10 cellular contexts compared by ENCODE assay signal in genomic region chr5:84088996-84089395, GRCh38.
A peak's percentile ranks its signal among the peaks of the same experiment; 100 is the strongest.
DNase-seq lines count a peak whose midpoint lies in the region; ATAC-seq, FAIRE-seq and TF ChIP-seq lines count a peak whose summit lies in the region.
"Had no signal": no experiment of that assay in that cellular context is flagged by ENCODE, and none has a peak within 500 bp of the region (broad histone marks: within the 10 kb centered on the region; RNA-seq: fewer than 3 reads in every experiment).

No MANE protein-coding gene starts in this region.

- no peak overlapping the region for H3K27ac ChIP-seq in A549
- no peak overlapping the region for H3K27ac ChIP-seq in CD8-positive, alpha-beta T cell (ENCODE audit: low read depth, low read length)

- no peak for FAIRE-seq in A549 (lab: Jason Lieb, UNC)
- FAIRE-seq: kidney had no signal

- POLR2A ChIA-PET in A549 (lab: Yijun Ruan, JAX), result no interaction called here
- POLR2A ChIA-PET in CD8-positive, alpha-beta T cell (lab: Charles Lee), result no interaction called here

- H3K27ac Mint-ChIP-seq in CD8-positive, alpha-beta T cell, result no peak overlapping the region
- H3K27ac Mint-ChIP-seq: activated T-helper 17 cell treated with anti-CD3 and anti-CD28 coated beads, Interleukin-2, amount 50 U/mL, for 72 hours had no signal

- no peaks in the 10 kb centered on the region for H3K9me3 ChIP-seq in A549
- no peaks in the 10 kb centered on the region for H3K9me3 ChIP-seq in CD8-positive, alpha-beta T cell (ENCODE audit: low read length)

- no peak overlapping the region for H3K4me2 ChIP-seq in A549

- TF ChIP-seq CTCF in A549 (IDR thresholded peaks at IDR 0.05), result peak; percentile 23; the same call in 2 of the 3 replicates
- TF ChIP-seq CTCF in CD8-positive, alpha-beta T cell (IDR thresholded peaks at IDR 0.05), result no peak

- no peaks in the 10 kb centered on the region for H3K4me1 Mint-ChIP-seq in CD8-positive, alpha-beta T cell (ENCODE audit: low read depth)
- H3K4me1 Mint-ChIP-seq: activated T-helper 17 cell treated with anti-CD3 and anti-CD28 coated beads, Interleukin-2, amount 50 U/mL, for 72 hours had no signal

- no peaks in the 10 kb centered on the region for H3K36me3 Mint-ChIP-seq in CD8-positive, alpha-beta T cell

- no peak overlapping the region for H3K4me3 Mint-ChIP-seq in CD8-positive, alpha-beta T cell
- H3K4me3 Mint-ChIP-seq: activated T-helper 17 cell treated with anti-CD3 and anti-CD28 coated beads, Interleukin-2, amount 50 U/mL, for 72 hours had no signal

- intact Hi-C loops in CD8-positive, alpha-beta T cell (cut with DNase I, micrococcal nuclease), result no loop called here

- no peaks in the 10 kb centered on the region for H3K4me1 ChIP-seq in A549
- no peaks in the 10 kb centered on the region for H3K4me1 ChIP-seq in CD8-positive, alpha-beta T cell (ENCODE audit: insufficient read depth, low read length)

- no peaks in the 10 kb centered on the region for H3K36me3 ChIP-seq in CD8-positive, alpha-beta T cell (ENCODE audit: insufficient read depth, low read length)

- DNase-seq in A549 (ENCODE audit: low read depth in 1 of 2, low spot score in 1 of 2) (peak in 1 of 2 experiments; percentile 38), NCI-H748 (lab: John Stamatoyannopoulos, UW; ENCODE audit: unreplicated experiment) (peak; percentile 79), fibroblast of gingiva (ENCODE audit: low read depth) (peak; percentile 46)
- DNase-seq in CD8-positive, alpha-beta T cell, result no peak
- DNase-seq: kidney had no signal

- H3K9me3 Mint-ChIP-seq in CD8-positive, alpha-beta T cell, result peaks cover 4% of the 10 kb centered on the region
- H3K9me3 Mint-ChIP-seq: activated T-helper 17 cell treated with anti-CD3 and anti-CD28 coated beads, Interleukin-2, amount 50 U/mL, for 72 hours had no signal

- no peak for TF ChIP-seq EP300 in A549 (IDR thresholded peaks at IDR 0.05)

- ATAC-seq in A549 (peak in 1 of 2 experiments; percentile 60; a peak in 2 of 6 replicates), GM18502 (IDR thresholded peaks at IDR 0.05; ENCODE audit: poor library complexity, unreplicated experiment) (peak; percentile 46), GM21825 (IDR thresholded peaks at IDR 0.05; ENCODE audit: unreplicated experiment) (no peak), GM21528 (IDR thresholded peaks at IDR 0.05; ENCODE audit: low FRiP score, unreplicated experiment) (no peak), HG03135 (IDR thresholded peaks at IDR 0.05; ENCODE audit: unreplicated experiment) (no peak)
- no peak for ATAC-seq in CD8-positive, alpha-beta T cell
- ATAC-seq: activated T-helper 17 cell treated with anti-CD3 and anti-CD28 coated beads, Interleukin-2, amount 50 U/mL, for 72 hours had no signal

- TF ChIP-seq POLR2A in A549 (IDR thresholded peaks at IDR 0.05; ENCODE audit: low read length), result no peak

- no peaks in the 10 kb centered on the region for H3K27me3 ChIP-seq in CD8-positive, alpha-beta T cell (ENCODE audit: insufficient read depth, low read length)

- no peak overlapping the region for H3K4me3 ChIP-seq in A549
- H3K4me3 ChIP-seq in CD8-positive, alpha-beta T cell (ENCODE audit: low read depth, low read length), result no peak overlapping the region

- CTCF ChIA-PET in A549 (lab: Yijun Ruan, JAX), result interaction anchor here (1.2 kb wide), 1 partner anchor 20 kb away, joined by 3 read pairs; no protein-coding TSS in a partner anchor
- CTCF ChIA-PET in CD8-positive, alpha-beta T cell (lab: Charles Lee), result no interaction called here

- TF ChIP-seq RAD21 in A549 (conservative IDR thresholded peaks at IDR 0.05 in 1 of 2, IDR thresholded peaks at IDR 0.05 in 1 of 2), result peak; percentile 45 to 63; a peak in 4 of 5 replicates

- H3K27me3 Mint-ChIP-seq in CD8-positive, alpha-beta T cell (ENCODE audit: low read depth), result no peaks in the 10 kb centered on the region
- H3K27me3 Mint-ChIP-seq: activated T-helper 17 cell treated with anti-CD3 and anti-CD28 coated beads, Interleukin-2, amount 50 U/mL, for 72 hours had no signal

- WGBS in A549 (ENCODE audit: missing lambda C conversion rate), result 0% methylated on average over 2 of the region's 2 CpGs

TF ChIP-seq in A549, 52 proteins besides CTCF, POLR2A, EP300 and RAD21:
- TF ChIP-seq RNF2 (IDR thresholded peaks at IDR 0.05; ENCODE audit: borderline replicate concordance, low read depth), result no peak
- TF ChIP-seq ESRRA (IDR thresholded peaks at IDR 0.05; ENCODE audit: borderline replicate concordance, low read length), result no peak
- 0 out of 3 replicates have a peak, but pooled peaks have one; percentile 10 for TF ChIP-seq SMC3 (IDR thresholded peaks at IDR 0.05)
- TF ChIP-seq TP53 (CRISPR knock-in tag; IDR thresholded peaks at IDR 0.05), result no peak
- no peak for TF ChIP-seq PHF8 (IDR thresholded peaks at IDR 0.05; ENCODE audit: borderline replicate concordance, low read depth)
- no peak for TF ChIP-seq E2F6 (IDR thresholded peaks at IDR 0.05; ENCODE audit: borderline replicate concordance, low read depth)
- TF ChIP-seq CHD4 (IDR thresholded peaks at IDR 0.05; ENCODE audit: borderline replicate concordance), result no peak
- no peak for TF ChIP-seq GATA3 (IDR thresholded peaks at IDR 0.05; ENCODE audit: borderline replicate concordance)

Comparison
In these comparisons a context has a peak if more than half of its experiments do, and no peak if none do; other contexts are left out.
1. DNase-seq: peak in NCI-H748 (single experiment) and fibroblast of gingiva (single experiment); none in CD8-positive, alpha-beta T cell (0 of 7).